ENCODE assay signal across 10 cellular contexts in genomic region chr7:127885843-127886242, GRCh38.
DNase-seq lines count a peak whose midpoint lies in the region; ATAC-seq and TF ChIP-seq lines count a peak whose summit lies in the region.
"Had no signal": no experiment of that assay in that cellular context is flagged by ENCODE, and none has a peak within 500 bp of the region (broad histone marks: within the 10 kb centered on the region; RNA-seq: fewer than 3 reads in every experiment).

No MANE protein-coding gene starts in this region.

- intact Hi-C loops in psoas muscle (cut with DNase I) (no loop called here), PC-9 (cut with micrococcal nuclease; ENCODE audit: unreplicated experiment) (no loop called here)

- H3K9me3 ChIP-seq in GM23248 (ENCODE audit: low read depth), result no peaks in the 10 kb centered on the region
- no peaks in the 10 kb centered on the region for H3K9me3 ChIP-seq in SJCRH30 (replicated peaks)
- H3K9me3 ChIP-seq in psoas muscle, result no peaks in the 10 kb centered on the region
- no peaks in the 10 kb centered on the region for H3K9me3 ChIP-seq in PC-9 (ENCODE audit: insufficient read depth, low read depth)
- H3K9me3 ChIP-seq in CD8-positive, alpha-beta memory T cell (ENCODE audit: low read length), result no peaks in the 10 kb centered on the region
- no peaks in the 10 kb centered on the region for H3K9me3 ChIP-seq in Peyer's patch
- H3K9me3 ChIP-seq: spleen had no signal

- peak; percentile 77 to 89 (median 83) for ATAC-seq in psoas muscle
- no peak for ATAC-seq in HG03571 (IDR thresholded peaks at IDR 0.05; ENCODE audit: unreplicated experiment)

- CTCF ChIA-PET in PC-9 (lab: Charles Lee), result no interaction called here
- CTCF ChIA-PET in CD8-positive, alpha-beta memory T cell (lab: Charles Lee), result no interaction called here

- in situ Hi-C loops in GM23248 (cut with MboI), result no loop called here

- TF ChIP-seq POLR2A in Peyer's patch (IDR thresholded peaks at IDR 0.05), result no peak

- TF ChIP-seq CTCF in fibroblast of the aortic adventitia (IDR thresholded peaks at IDR 0.05; ENCODE audit: insufficient read depth, low read length) (no peak), psoas muscle (IDR thresholded peaks at IDR 0.05) (no peak), PC-9 (conservative IDR thresholded peaks at IDR 0.05) (no peak), Peyer's patch (IDR thresholded peaks at IDR 0.05) (no peak)

- 3 to 4% methylated on average over 4 of the region's 4 CpGs for WGBS in GM23248 (ENCODE audit: low coverage in 1 of 2, low lambda C conversion rate in 2 of 2, missing lambda C conversion rate in 2 of 2), 2 experiments
- 26 to 42% (median 29%) methylated on average over 4 of the region's 4 CpGs for WGBS in psoas muscle, 3 donors

- H3K27ac ChIP-seq in GM23248, result peak overlapping the region; percentile 72
- no peak overlapping the region for H3K27ac ChIP-seq in SJCRH30
- H3K27ac ChIP-seq in psoas muscle, result no peak overlapping the region
- H3K27ac ChIP-seq in PC-9, result no peak overlapping the region
- no peak overlapping the region for H3K27ac ChIP-seq in CD8-positive, alpha-beta memory T cell (ENCODE audit: low read depth, low read length)
- no peak overlapping the region for H3K27ac ChIP-seq in Peyer's patch
- H3K27ac ChIP-seq: spleen had no signal

- peak; percentile 93 for DNase-seq in GM23248
- DNase-seq in SJCRH30, result peak; percentile 43 to 53
- peak; percentile 83 for DNase-seq in fibroblast of the aortic adventitia (ENCODE audit: low read depth)
- no peak for DNase-seq in psoas muscle
- DNase-seq in PC-9, result no peak
- DNase-seq in CD8-positive, alpha-beta memory T cell, result no peak
- no peak for DNase-seq in Peyer's patch
- DNase-seq: spleen, T1000 had no signal

- H3K9me3 Mint-ChIP-seq in CD8-positive, alpha-beta memory T cell, result no peaks in the 10 kb centered on the region

- H3K27ac Mint-ChIP-seq in CD8-positive, alpha-beta memory T cell, result no peak overlapping the region

- H3K4me1 Mint-ChIP-seq in CD8-positive, alpha-beta memory T cell, result peaks cover 6 to 17% (median 11%) of the 10 kb centered on the region in 3 donors

- H3K4me3 ChIP-seq in GM23248 (peak overlapping the region; percentile 36; the same call in 1 of the 2 replicates), SJCRH30 (no peak overlapping the region), fibroblast of the aortic adventitia (ENCODE audit: low read depth, low read length) (no peak overlapping the region), psoas muscle (no peak overlapping the region), PC-9 (no peak overlapping the region), Peyer's patch (no peak overlapping the region)
- H3K4me3 ChIP-seq in CD8-positive, alpha-beta memory T cell (ENCODE audit: low read length), result no peak overlapping the region
- H3K4me3 ChIP-seq: spleen had no signal

- H3K4me2 ChIP-seq in GM23248 (ENCODE audit: unreplicated experiment), result peak overlapping the region; percentile 62
- H3K4me2 ChIP-seq in PC-9, result no peak overlapping the region

- peaks cover 26% of the 10 kb centered on the region for H3F3A ChIP-seq in GM23248 (ENCODE audit: insufficient read depth)
- H3F3A ChIP-seq in PC-9 (ENCODE audit: insufficient read depth, low read depth), result no peaks in the 10 kb centered on the region; the same call in 1 of the 2 replicates

- H4K20me1 ChIP-seq in GM23248 (ENCODE audit: insufficient read depth) (no peaks in the 10 kb centered on the region), PC-9 (ENCODE audit: insufficient read depth) (peaks cover 12% of the 10 kb centered on the region)

- no peaks in the 10 kb centered on the region for H3K27me3 Mint-ChIP-seq in CD8-positive, alpha-beta memory T cell

- peak overlapping the region; percentile 37 for H3K9ac ChIP-seq in GM23248

- H3K4me1 ChIP-seq in GM23248 (ENCODE audit: insufficient read depth), result peaks cover 29% of the 10 kb centered on the region
- H3K4me1 ChIP-seq in SJCRH30, result peaks cover 15% of the 10 kb centered on the region
- peaks cover 19% of the 10 kb centered on the region for H3K4me1 ChIP-seq in psoas muscle
- H3K4me1 ChIP-seq in PC-9 (replicated peaks; ENCODE audit: insufficient read depth), result peaks cover 12% of the 10 kb centered on the region; the same call in 1 of the 2 replicates
- H3K4me1 ChIP-seq in CD8-positive, alpha-beta memory T cell (ENCODE audit: insufficient read depth, low read length), result no peaks in the 10 kb centered on the region
- H3K4me1 ChIP-seq in Peyer's patch, result no peaks in the 10 kb centered on the region

- BruUV-seq in PC-9 (replicated peaks; lab: Mats Ljungman, UMichigan), result no TSS peak

- H3K36me3 ChIP-seq in GM23248 (ENCODE audit: low read depth), result peaks cover 24% of the 10 kb centered on the region
- H3K36me3 ChIP-seq in SJCRH30, result peaks cover 9% of the 10 kb centered on the region
- H3K36me3 ChIP-seq in psoas muscle (ENCODE audit: insufficient read depth in 1 of 2, low read depth in 1 of 2), result peaks cover 2 to 14% of the 10 kb centered on the region in 2 donors
- H3K36me3 ChIP-seq in PC-9 (ENCODE audit: low read depth), result peaks cover 31% of the 10 kb centered on the region; the same call in 1 of the 2 replicates
- peaks cover 7% of the 10 kb centered on the region for H3K36me3 ChIP-seq in CD8-positive, alpha-beta memory T cell (ENCODE audit: insufficient read depth, low read length)
- peaks cover 0 to 12% (median 0%) of the 10 kb centered on the region in 3 donors for H3K36me3 ChIP-seq in Peyer's patch

- H3K27me3 ChIP-seq in GM23248 (replicated peaks; ENCODE audit: insufficient read depth) (no peaks in the 10 kb centered on the region), SJCRH30 (no peaks in the 10 kb centered on the region), psoas muscle (ENCODE audit: insufficient read depth in 3 of 3, low read length in 2 of 3) (no peaks in the 10 kb centered on the region), PC-9 (ENCODE audit: insufficient read depth, low read depth) (no peaks in the 10 kb centered on the region), Peyer's patch (no peaks in the 10 kb centered on the region)
- H3K27me3 ChIP-seq in CD8-positive, alpha-beta memory T cell (ENCODE audit: insufficient read depth, low read length, poor library complexity, severe bottlenecking), result no peaks in the 10 kb centered on the region
- H3K27me3 ChIP-seq: spleen had no signal

- H2AFZ ChIP-seq in GM23248, result no peak overlapping the region
- H2AFZ ChIP-seq in PC-9, result no peak overlapping the region

- H3K9me2 ChIP-seq in GM23248 (ENCODE audit: insufficient read depth) (no peaks in the 10 kb centered on the region), PC-9 (ENCODE audit: insufficient read depth) (no peaks in the 10 kb centered on the region; the same call in 1 of the 2 replicates)

- POLR2A ChIA-PET in PC-9 (lab: Charles Lee; ENCODE audit: unreplicated experiment), result interaction anchor here (0.6 kb wide), 1 partner anchor 130 kb away, joined by 6 read pairs; no protein-coding TSS in a partner anchor
- POLR2A ChIA-PET in CD8-positive, alpha-beta memory T cell (lab: Charles Lee), result no interaction called here

- H3K79me2 ChIP-seq in GM23248 (ENCODE audit: insufficient read depth), result peaks cover 85% of the 10 kb centered on the region
- peaks cover 17% of the 10 kb centered on the region for H3K79me2 ChIP-seq in PC-9 (ENCODE audit: low read depth)

- peaks cover 14 to 32% (median 28%) of the 10 kb centered on the region in 3 donors for H3K36me3 Mint-ChIP-seq in CD8-positive, alpha-beta memory T cell

- H3K4me3 Mint-ChIP-seq in CD8-positive, alpha-beta memory T cell, result no peak overlapping the region

Comparison
In these comparisons a context has a peak if more than half of its experiments do, and no peak if none do; other contexts are left out.
1. DNase-seq: peak in GM23248 (single experiment), SJCRH30 (2 of 2) and fibroblast of the aortic adventitia (single experiment); none in psoas muscle (0 of 2), PC-9 (0 of 2), CD8-positive, alpha-beta memory T cell (0 of 5) and Peyer's patch (0 of 3).